In genomic region chr16:48240147-48240546, GRCh38 we compare ENCODE assay signal across 8 cellular contexts. TPM values are rescaled to one million over a fixed set of nuclear protein-coding genes. Genes with fewer than 3 reads are reported as not detected.
"Had no signal": no experiment of that assay in that cellular context is flagged by ENCODE, and none has a peak within 500 bp of the region (broad histone marks: within the 10 kb centered on the region; RNA-seq: fewer than 3 reads in every experiment).

No MANE protein-coding gene starts in this region.

RNA-seq across cellular contexts. Expression of gene ABCC11, which starts 7.2 kb away (rescaled TPM):
- total RNA-seq: colonic mucosa, dermis microvascular lymphatic vessel endothelial cell, glomerular endothelial cell, kidney epithelial cell, left cardiac atrium, left ventricle myocardium superior, lower lobe of right lung, myocyte had no signal
